1 cellular context compared by ENCODE assay signal in genomic region chrX:132704769-132705168, GRCh38.
TF ChIP-seq lines count a peak whose summit lies in the region.

No MANE protein-coding gene starts in this region.

TF ChIP-seq in GM23338, 12 proteins besides CTCF, POLR2A, EP300 and RAD21:
- TF ChIP-seq ZNF462 (CRISPR knock-in tag; IDR thresholded peaks at IDR 0.05) (no peak), ETS1 (IDR thresholded peaks at IDR 0.05) (no peak), REST (IDR thresholded peaks at IDR 0.05; ENCODE audit: unreplicated experiment) (no peak), POLR2AphosphoS5 (IDR thresholded peaks at IDR 0.05; ENCODE audit: low read depth) (no peak), ZNF331 (CRISPR knock-in tag; IDR thresholded peaks at IDR 0.05; ENCODE audit: low read depth) (no peak), CREB1 (CRISPR knock-in tag; IDR thresholded peaks at IDR 0.05; ENCODE audit: low read depth) (no peak)
